ENCODE assay signal across 1 cellular context in genomic region chr20:57595041-57596030, GRCh38.
TF ChIP-seq lines count a peak whose summit lies in the region.

No MANE protein-coding gene starts in this region.

TF ChIP-seq in HEK293, 187 proteins besides CTCF, POLR2A, EP300 and RAD21 (continued from another document):
- TF ChIP-seq ZBTB11 (tag by site-specific recombination; conservative IDR thresholded peaks at IDR 0.05; ENCODE audit: low read depth) (no peak), ZNF654 (tag by site-specific recombination; IDR thresholded peaks at IDR 0.05; ENCODE audit: low read depth) (no peak), ZNF18 (tag by site-specific recombination; IDR thresholded peaks at IDR 0.05) (no peak), ZBTB1 (tag by site-specific recombination; IDR thresholded peaks at IDR 0.05) (no peak), BCL11B (tag by site-specific recombination; IDR thresholded peaks at IDR 0.05; ENCODE audit: low read depth) (no peak), REST (tag by site-specific recombination; IDR thresholded peaks at IDR 0.05) (no peak), ZNF23 (tag by site-specific recombination; IDR thresholded peaks at IDR 0.05; ENCODE audit: borderline replicate concordance) (no peak), ZNF24 (tag by site-specific recombination; IDR thresholded peaks at IDR 0.05) (no peak), ZNF555 (tag by site-specific recombination; conservative IDR thresholded peaks at IDR 0.05) (no peak), GLIS1 (tag by site-specific recombination; IDR thresholded peaks at IDR 0.05) (no peak)
